8 cellular contexts compared by ENCODE assay signal in the genomic region with DNA sequence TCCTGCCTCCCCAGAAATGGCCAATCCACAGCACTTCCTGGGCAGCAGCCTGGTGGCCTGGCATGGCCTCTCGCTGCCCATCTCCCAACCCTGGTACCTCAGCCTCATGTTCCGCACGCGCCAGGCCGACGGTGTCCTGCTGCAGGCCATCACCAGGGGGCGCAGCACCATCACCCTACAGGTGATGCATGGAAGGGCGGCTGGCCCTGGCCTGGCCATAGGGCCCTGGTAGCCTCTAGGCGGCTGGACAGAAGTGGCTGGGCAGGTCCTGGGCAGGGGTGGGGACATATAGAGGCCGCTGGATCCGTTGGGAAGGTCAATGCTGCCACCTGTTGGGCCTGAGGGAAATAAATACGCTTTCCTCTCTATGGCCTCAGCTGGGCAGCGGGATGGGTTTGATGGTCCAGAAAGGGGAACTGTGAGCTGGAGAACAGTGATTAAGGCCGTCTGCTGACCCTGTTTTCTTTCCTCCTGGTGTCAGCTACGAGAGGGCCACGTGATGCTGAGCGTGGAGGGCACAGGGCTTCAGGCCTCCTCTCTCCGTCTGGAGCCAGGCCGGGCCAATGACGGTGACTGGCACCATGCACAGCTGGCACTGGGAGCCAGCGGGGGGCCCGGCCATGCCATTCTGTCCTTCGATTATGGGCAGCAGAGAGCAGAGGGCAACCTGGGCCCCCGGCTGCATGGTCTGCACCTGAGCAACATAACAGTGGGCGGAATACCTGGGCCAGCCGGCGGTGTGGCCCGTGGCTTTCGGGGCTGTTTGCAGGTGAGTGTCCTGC. TPM values are rescaled to one million over a fixed set of nuclear protein-coding genes. Genes with fewer than 3 reads are reported as not detected.
A peak's percentile ranks its signal among the peaks of the same experiment; 100 is the strongest.
DNase-seq lines count a peak whose midpoint lies in the region; ATAC-seq and TF ChIP-seq lines count a peak whose summit lies in the region.

No MANE protein-coding gene starts in this region.

- TF ChIP-seq CTCF in psoas muscle (IDR thresholded peaks at IDR 0.05), result peak; percentile 91
- peak; percentile 66 to 99 (median 96) for TF ChIP-seq CTCF in vagina (IDR thresholded peaks at IDR 0.05)

- H3K4me1 ChIP-seq in psoas muscle, result no peaks in the 10 kb centered on the region
- H3K4me1 ChIP-seq in vagina, result peaks cover 15% of the 10 kb centered on the region

- H3K27me3 ChIP-seq in psoas muscle (ENCODE audit: insufficient read depth in 3 of 3, low read length in 2 of 3) (no peaks in the 10 kb centered on the region), vagina (no peaks in the 10 kb centered on the region)

- DNase-seq in AG20443 (ENCODE audit: low spot score), result peak; percentile 90
- DNase-seq in HUDEP-2 (lab: John Stamatoyannopoulos, UW; ENCODE audit: unreplicated experiment in 76 of 76), result peak in 64 of 76 experiments; percentile 6 to 76 (median 58)
- peak; percentile 50 to 68 (median 65) for DNase-seq in T-helper 1 cell
- peak; percentile 68 for DNase-seq in activated naive CD8-positive, alpha-beta T cell treated with anti-CD3 and anti-CD28 coated beads, Interleukin-2, amount 50 U/mL, for 16 hours (ENCODE audit: low read depth, low spot score)
- DNase-seq in Right ventricle myocardium superior, result peak; percentile 90
- DNase-seq in psoas muscle, result peak; percentile 84 to 90
- no peak for DNase-seq in vagina (ENCODE audit: extremely low spot score in 2 of 2)

- intact Hi-C loops in Right ventricle myocardium superior (cut with DNase I), result loop anchor here (5.0 kb wide), 1 partner anchor 139 kb away; no protein-coding TSS in a partner anchor
- intact Hi-C loops in psoas muscle (cut with DNase I), result loop anchor here (5.0 kb wide), 1 partner anchor 134 kb away; a partner anchor contains a TSS
- intact Hi-C loops in vagina (cut with DNase I), result no loop called here

- H3K27ac ChIP-seq in psoas muscle (no peak overlapping the region), vagina (peak overlapping the region; percentile 5)

- no peak overlapping the region for H3K4me3 ChIP-seq in psoas muscle
- H3K4me3 ChIP-seq in vagina, result no peak overlapping the region

- H3K36me3 ChIP-seq in psoas muscle (ENCODE audit: insufficient read depth in 1 of 2, low read depth in 1 of 2) (peaks cover 0 to 21% of the 10 kb centered on the region in 2 donors), vagina (peaks cover 0 to 10% of the 10 kb centered on the region in 2 donors)

- H3K9me3 ChIP-seq in psoas muscle, result no peaks in the 10 kb centered on the region
- H3K9me3 ChIP-seq in vagina, result no peaks in the 10 kb centered on the region

- peak; percentile 61 for ATAC-seq in GM19035 (IDR thresholded peaks at IDR 0.05; ENCODE audit: unreplicated experiment)
- ATAC-seq in Right ventricle myocardium superior (ENCODE audit: poor library complexity), result peak; percentile 88
- peak; percentile 85 to 94 (median 91) for ATAC-seq in psoas muscle

- no peak for TF ChIP-seq POLR2A in vagina (IDR thresholded peaks at IDR 0.05)

- WGBS in psoas muscle, 3 donors, result 59 to 64% (median 60%) methylated on average over 29 of the region's 29 CpGs

RNA-seq across cellular contexts. Expression of a gene that starts 14.4 kb away (rescaled TPM):
- 6.3 TPM for total RNA-seq in Right ventricle myocardium superior
- 10 to 100 TPM in 2 of 4 donors, 1 to 10 TPM in 2; 5.7 to 12.5 (median 10.6) TPM for total RNA-seq in psoas muscle
- polyA plus RNA-seq in psoas muscle, result 1 to 10 TPM in 2 of 3 donors, under 1 TPM in 1; 0.69 to 6.9 (median 3.7) TPM
- 38.5 TPM for total RNA-seq in vagina

RNA-seq across cellular contexts. Expression of a gene that starts 19.2 kb away (rescaled TPM):
- total RNA-seq in Right ventricle myocardium superior (0.73 TPM), psoas muscle (1 to 10 TPM in 1 of 4 donors, under 1 TPM in 3; 0.54 to 1.7 (median 0.57) TPM), vagina (5.4 TPM)
- 1 to 10 TPM in 2 of 3 donors, under 1 TPM in 1; 0.14 to 2.0 (median 1.3) TPM for polyA plus RNA-seq in psoas muscle

RNA-seq across cellular contexts. Expression of a gene that starts 43.0 kb away (rescaled TPM):
- total RNA-seq in Right ventricle myocardium superior, result 0.73 TPM
- total RNA-seq in psoas muscle, result 1 to 10 TPM in 2 of 4 donors, under 1 TPM in 2; 0.57 to 2.2 (median 1.3) TPM
- polyA plus RNA-seq in psoas muscle, result under 1 TPM in 2 of 3 donors, not detected in 1; 0.17 to 0.55 TPM
- total RNA-seq in vagina, result not detected

RNA-seq across cellular contexts. Expression of a gene that starts 50.1 kb away (rescaled TPM):
- total RNA-seq in Right ventricle myocardium superior, result 92.8 TPM
- total RNA-seq in psoas muscle, result 100 to 1,000 TPM in 2 of 4 donors, 10 to 100 TPM in 2; 76.4 to 155 (median 123) TPM
- 100 to 1,000 TPM; 105 to 150 (median 150) TPM for polyA plus RNA-seq in psoas muscle
- 135 TPM for total RNA-seq in vagina

Comparison
In these comparisons a context has a peak if more than half of its experiments do, and no peak if none do; other contexts are left out.
1. DNase-seq: peak in AG20443 (single experiment), HUDEP-2 (64 of 76), T-helper 1 cell (5 of 5), activated naive CD8-positive, alpha-beta T cell treated with anti-CD3 and anti-CD28 coated beads, Interleukin-2, amount 50 U/mL, for 16 hours (single experiment), Right ventricle myocardium superior (single experiment) and psoas muscle (2 of 2); none in vagina (0 of 2).
2. Peak in every context shown above with its lines, with median percentiles within 50 percentile points of each other: ATAC-seq.